Comparison of ENCODE assay signal across 8 cellular contexts in the genomic region with DNA sequence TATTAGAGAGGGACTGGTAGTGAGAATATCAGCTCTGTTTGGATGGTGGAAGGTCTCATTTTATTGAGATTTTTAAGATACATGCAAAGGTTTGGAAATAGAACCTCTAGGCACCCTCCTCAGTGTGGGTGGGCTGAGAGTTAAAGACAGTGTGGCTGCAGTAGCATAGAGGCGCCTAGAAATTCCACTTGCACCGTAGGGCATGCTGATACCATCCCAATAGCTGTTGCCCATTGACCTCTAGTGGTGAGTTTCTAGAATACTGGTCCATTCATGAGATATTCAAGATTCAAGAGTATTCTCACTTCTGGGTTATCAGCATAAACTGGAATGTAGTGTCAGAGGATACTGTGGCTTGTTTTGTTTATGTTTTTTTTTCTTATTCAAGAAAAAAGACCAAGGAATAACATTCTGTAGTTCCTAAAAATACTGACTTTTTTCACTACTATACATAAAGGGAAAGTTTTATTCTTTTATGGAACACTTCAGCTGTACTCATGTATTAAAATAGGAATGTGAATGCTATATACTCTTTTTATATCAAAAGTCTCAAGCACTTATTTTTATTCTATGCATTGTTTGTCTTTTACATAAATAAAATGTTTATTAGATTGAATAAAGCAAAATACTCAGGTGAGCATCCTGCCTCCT.
DNase-seq lines count a peak whose midpoint lies in the region; ATAC-seq, FAIRE-seq and TF ChIP-seq lines count a peak whose summit lies in the region.

No MANE protein-coding gene starts in this region.

- H3K27me3 Mint-ChIP-seq in chondrocyte (ENCODE audit: low read depth) = no peaks in the 10 kb centered on the region

- no peak overlapping the region for H3K4me3 Mint-ChIP-seq in chondrocyte (ENCODE audit: unreplicated experiment)

- peaks cover 8% of the 10 kb centered on the region for H3K36me3 Mint-ChIP-seq in chondrocyte (ENCODE audit: low read depth)

- peak; percentile 26 for FAIRE-seq in GM12891 (lab: Jason Lieb, UNC)

- no peak overlapping the region for H3K27ac Mint-ChIP-seq in chondrocyte (ENCODE audit: unreplicated experiment)

- peak; percentile 97 for TF ChIP-seq CTCF in chondrocyte (IDR thresholded peaks at IDR 0.05)

- ATAC-seq in HG02610 (IDR thresholded peaks at IDR 0.05; ENCODE audit: unreplicated experiment) (peak; percentile 93), left colon (peak; percentile 61)

- no peak for TF ChIP-seq POLR2A in GM12891 (IDR thresholded peaks at IDR 0.05; ENCODE audit: low read depth, low read length)

- DNase-seq in AG08395 (ENCODE audit: low spot score) = peak; percentile 78
- peak; percentile 19 for DNase-seq in GM12891 (ENCODE audit: insufficient read length, low spot score)
- DNase-seq in MV-4-11 (lab: John Stamatoyannopoulos, UW) = peak; percentile 68
- peak; percentile 40 to 85 for DNase-seq in SW 1271 (lab: John Stamatoyannopoulos, UW)
- DNase-seq in chondrocyte (ENCODE audit: low spot score) = no peak
- peak; percentile 22 to 33 for DNase-seq in left colon
- peak; percentile 9 for DNase-seq in stimulated activated naive CD4-positive, alpha-beta T cell treated with Interleukin-2 at 50 U/mL for 16 hours (lab: John Stamatoyannopoulos, UW)

- no peaks in the 10 kb centered on the region for H3K9me3 Mint-ChIP-seq in chondrocyte (ENCODE audit: low read depth)

- H3K4me1 Mint-ChIP-seq in chondrocyte (ENCODE audit: low read depth) = peaks cover 27% of the 10 kb centered on the region

- intact Hi-C loops in left colon (cut with DNase I, micrococcal nuclease) = no loop called here

TF ChIP-seq in GM12891, 5 proteins besides CTCF, POLR2A, EP300 and RAD21:
- TF ChIP-seq POLR2AphosphoS5 (IDR thresholded peaks at IDR 0.05; ENCODE audit: low read depth, low read length) = no peak
- no peak for TF ChIP-seq PAX5 (IDR thresholded peaks at IDR 0.05; ENCODE audit: insufficient read depth, low read length, severe bottlenecking)
- no peak for TF ChIP-seq SPI1 (IDR thresholded peaks at IDR 0.05; ENCODE audit: low read depth, low read length)
- no peak for TF ChIP-seq TAF1 (IDR thresholded peaks at IDR 0.05; ENCODE audit: low read depth, low read length)
- TF ChIP-seq POU2F2 (IDR thresholded peaks at IDR 0.05; ENCODE audit: low read depth, low read length) = no peak
